Comparison of ENCODE assay signal across 22 cellular contexts in the genomic region with DNA sequence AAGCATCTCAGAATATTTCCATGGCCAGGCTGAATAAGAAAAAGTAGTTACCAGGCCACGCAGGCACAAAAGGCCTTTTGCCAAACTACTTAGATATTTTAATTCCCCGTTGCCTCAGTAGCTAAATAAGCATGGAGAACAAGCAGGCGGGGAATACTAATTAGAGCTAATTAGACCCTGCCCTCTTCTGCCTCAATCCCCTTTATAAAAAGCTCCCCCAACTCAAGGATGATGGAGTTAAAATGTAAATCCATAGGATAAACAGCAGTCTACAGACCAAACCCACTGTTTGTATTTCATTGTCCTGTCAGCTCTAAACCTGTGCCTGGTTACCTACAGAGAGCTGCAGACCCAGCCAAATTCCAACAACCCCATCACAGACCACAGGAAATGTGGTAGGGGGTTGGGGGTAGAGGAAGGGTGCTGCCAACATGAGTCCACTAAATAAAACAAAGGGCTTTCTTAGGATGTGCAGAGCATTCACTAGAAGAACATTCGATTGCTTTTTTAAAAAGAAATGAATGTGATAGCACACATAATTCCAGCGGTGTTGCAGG. TPM values are rescaled to one million over a fixed set of nuclear protein-coding genes. Genes with fewer than 3 reads are reported as not detected.
DNase-seq lines count a peak whose midpoint lies in the region; ATAC-seq and TF ChIP-seq lines count a peak whose summit lies in the region.
"Had no signal": no experiment of that assay in that cellular context is flagged by ENCODE, and none has a peak within 500 bp of the region (broad histone marks: within the 10 kb centered on the region; RNA-seq: fewer than 3 reads in every experiment).

No MANE protein-coding gene starts in this region.

- CTCF ChIA-PET in SK-N-SH (lab: Yijun Ruan, JAX): interaction anchor here (0.8 to 1.8 kb wide), 4 partner anchors 11 to 111 kb away, joined by 3 to 6 read pairs (median 4); no protein-coding TSS in a partner anchor
- CTCF ChIA-PET in mammary epithelial cell (lab: Charles Lee; ENCODE audit: low non-redundant PET): no interaction called here
- CTCF ChIA-PET in activated CD8-positive, alpha-beta T cell treated with anti-CD3 and anti-CD28 coated beads, Interleukin-2, amount 10 ng/mL, durations not matched to agents 7 days and 5 days (lab: Charles Lee): interaction anchor here (2.8 kb wide), 1 partner anchor 122 kb away, joined by 11 read pairs; no protein-coding TSS in a partner anchor

- H3K27ac Mint-ChIP-seq in activated CD8-positive, alpha-beta T cell treated with anti-CD3 and anti-CD28 coated beads, Interleukin-2, amount 10 ng/mL, durations not matched to agents 7 days and 5 days: no peak overlapping the region
- H3K27ac Mint-ChIP-seq: activated CD4-positive, alpha-beta memory T cell treated with anti-CD3 and anti-CD28 coated beads for 36 hours; activated naive CD8-positive, alpha-beta T cell treated with anti-CD3 and anti-CD28 coated beads, Interleukin-2, amount 10 ng/mL, durations not matched to agents 7 days and 5 days had no signal

- H4K20me1 ChIP-seq in SK-N-SH (ENCODE audit: insufficient read depth) (no peaks in the 10 kb centered on the region; the same call in 1 of the 2 replicates), mammary epithelial cell (ENCODE audit: insufficient read depth, low read length) (no peaks in the 10 kb centered on the region)

- no peak overlapping the region for H3K9ac ChIP-seq in SK-N-SH
- H3K9ac ChIP-seq in mammary epithelial cell (ENCODE audit: insufficient read depth, low read length): no peak overlapping the region

- intact Hi-C loops in mammary epithelial cell (cut with micrococcal nuclease) (no loop called here), transverse colon (cut with DNase I; ENCODE audit: low total_unique reads) (no loop called here)

- no peak for TF ChIP-seq RAD21 in SK-N-SH (IDR thresholded peaks at IDR 0.05; ENCODE audit: low read length)

- peaks cover 29% of the 10 kb centered on the region for H3F3A ChIP-seq in SK-N-SH (replicated peaks; ENCODE audit: insufficient read depth)

- TF ChIP-seq EP300 in SK-N-SH (IDR thresholded peaks at IDR 0.05; ENCODE audit: borderline replicate concordance in 1 of 2, low read depth in 1 of 2, low read length in 1 of 2) (no peak), transverse colon (IDR thresholded peaks at IDR 0.05; ENCODE audit: low read depth) (no peak)

- POLR2A ChIA-PET in SK-N-SH (lab: Yijun Ruan, JAX): interaction anchor here (0.5 to 1.0 kb wide), 2 partner anchors 21 to 97 kb away, joined by 3 read pairs; no protein-coding TSS in a partner anchor
- POLR2A ChIA-PET in activated CD8-positive, alpha-beta T cell treated with anti-CD3 and anti-CD28 coated beads, Interleukin-2, amount 10 ng/mL, durations not matched to agents 7 days and 5 days (lab: Charles Lee): no interaction called here

- H2AFZ ChIP-seq in SK-N-SH (ENCODE audit: low read depth) (no peak overlapping the region), mammary epithelial cell (ENCODE audit: low read depth, low read length) (no peak overlapping the region)

- no TSS peak for BruUV-seq in mammary epithelial cell (replicated peaks; lab: Mats Ljungman, UMichigan)

- H3K27me3 ChIP-seq in SK-N-SH (ENCODE audit: insufficient read depth) (no peaks in the 10 kb centered on the region), mammary epithelial cell (ENCODE audit: insufficient read depth, low read length) (no peaks in the 10 kb centered on the region), transverse colon (no peaks in the 10 kb centered on the region), SJCRH30 (no peaks in the 10 kb centered on the region)
- H3K27me3 ChIP-seq: ovary, Peyer's patch, tibial nerve had no signal

- H3K4me1 ChIP-seq in SK-N-SH (ENCODE audit: control insufficient read depth in 1 of 2, insufficient read depth in 2 of 2, low read depth in 1 of 2, low read length in 1 of 2): peaks cover 38 to 53% of the 10 kb centered on the region in 2 experiments
- peaks cover 69% of the 10 kb centered on the region for H3K4me1 ChIP-seq in mammary epithelial cell (ENCODE audit: insufficient read depth, low read length)
- H3K4me1 ChIP-seq in mesodermal cell (ENCODE audit: control insufficient read depth, insufficient read depth, low read length, poor library complexity, severe bottlenecking): peaks cover 37% of the 10 kb centered on the region
- peaks cover 17 to 41% (median 25%) of the 10 kb centered on the region in 4 donors for H3K4me1 ChIP-seq in transverse colon
- H3K4me1 ChIP-seq in SJCRH30: peaks cover 17% of the 10 kb centered on the region

- no peak for DNase-seq in SK-N-SH
- DNase-seq in mammary epithelial cell: no peak
- no peak for DNase-seq in transverse colon
- no peak for DNase-seq in SJCRH30
- no peak for DNase-seq in activated CD8-positive, alpha-beta T cell treated with anti-CD3 and anti-CD28 coated beads, Interleukin-2, amount 10 ng/mL, durations not matched to agents 7 days and 5 days
- no peak for DNase-seq in inferior parietal cortex (ENCODE audit: extremely low spot score)
- DNase-seq: 8988T; activated CD4-positive, alpha-beta memory T cell treated with anti-CD3 and anti-CD28 coated beads for 36 hours; activated naive CD8-positive, alpha-beta T cell treated with anti-CD3 and anti-CD28 coated beads, Interleukin-2, amount 10 ng/mL, durations not matched to agents 7 days and 5 days; KBM-7; kidney; NCI-H1092 treated with DMSO at 0.1 percent for 48 hours; NCI-H748 treated with DMSO at 0.1 percent for 48 hours; ovary; Peyer's patch; small intestine had no signal

- H3K36me3 ChIP-seq in SK-N-SH (replicated peaks in 1 of 2; ENCODE audit: control insufficient read depth in 1 of 2, insufficient read depth in 2 of 2, low read length in 1 of 2) (peaks cover 3 to 14% of the 10 kb centered on the region in 2 experiments), mammary epithelial cell (ENCODE audit: insufficient read depth, low read length) (no peaks in the 10 kb centered on the region), mesodermal cell (ENCODE audit: control insufficient read depth, insufficient read depth, low read length) (no peaks in the 10 kb centered on the region), transverse colon (no peaks in the 10 kb centered on the region), SJCRH30 (peaks cover 3% of the 10 kb centered on the region; the same call in 1 of the 2 replicates)
- H3K36me3 ChIP-seq: ovary, Peyer's patch, tibial nerve had no signal

- H3K27ac ChIP-seq in SK-N-SH (ENCODE audit: low read depth in 2 of 2, low read length in 1 of 2) (peak overlapping the region; percentile 59 to 67; a peak in 3 of 4 replicates), mammary epithelial cell (ENCODE audit: insufficient read depth, low read depth, low read length) (peak overlapping the region; percentile 54), mesodermal cell (ENCODE audit: low read depth, low read length, severe bottlenecking) (peak overlapping the region; percentile 4), transverse colon (peak overlapping the region in 3 of 4 donors; percentile 21 to 40 (median 37)), SJCRH30 (no peak overlapping the region)
- H3K27ac ChIP-seq: C4-2B, ovary, Peyer's patch had no signal

- dilution Hi-C loops in mammary epithelial cell (cut with HindIII; ENCODE audit: low sequenced_read_pairs): no loop called here

- ATAC-seq in SK-N-SH treated with all-trans-retinoic acid at 6 μM for 48 hours: no peak
- no peak for ATAC-seq in activated CD8-positive, alpha-beta T cell treated with anti-CD3 and anti-CD28 coated beads, Interleukin-2, amount 10 ng/mL, durations not matched to agents 7 days and 5 days

- no peak for TF ChIP-seq POLR2A in transverse colon (IDR thresholded peaks at IDR 0.05)

- no peak overlapping the region for H3K4me3 Mint-ChIP-seq in activated CD8-positive, alpha-beta T cell treated with anti-CD3 and anti-CD28 coated beads, Interleukin-2, amount 10 ng/mL, durations not matched to agents 7 days and 5 days
- H3K4me3 Mint-ChIP-seq: activated CD4-positive, alpha-beta memory T cell treated with anti-CD3 and anti-CD28 coated beads for 36 hours; activated naive CD8-positive, alpha-beta T cell treated with anti-CD3 and anti-CD28 coated beads, Interleukin-2, amount 10 ng/mL, durations not matched to agents 7 days and 5 days had no signal

- TF ChIP-seq CTCF in SK-N-SH (IDR thresholded peaks at IDR 0.05): no peak
- TF ChIP-seq CTCF in mammary epithelial cell (conservative IDR thresholded peaks at IDR 0.05 in 1 of 2, IDR thresholded peaks at IDR 0.05 in 1 of 2; ENCODE audit: extremely low read depth in 1 of 2, insufficient read depth in 1 of 2, low read depth in 1 of 2, low read length in 2 of 2): no peak
- no peak for TF ChIP-seq CTCF in transverse colon (IDR thresholded peaks at IDR 0.05)

- in situ Hi-C loops in mammary epithelial cell (cut with MboI; ENCODE audit: low sequenced_read_pairs in 2 of 2) (no loop called here), transverse colon (cut with MboI; ENCODE audit: low pct_ligation_motif_present in 1 of 4, low pct_unique_long_range_greater_than_20kb in 1 of 4, low sequenced_read_pairs in 3 of 4) (no loop called here)

- H3K27me3 Mint-ChIP-seq in activated CD8-positive, alpha-beta T cell treated with anti-CD3 and anti-CD28 coated beads, Interleukin-2, amount 10 ng/mL, durations not matched to agents 7 days and 5 days (ENCODE audit: low read depth): peaks cover 52% of the 10 kb centered on the region

- peaks cover 12% of the 10 kb centered on the region for H3K4me1 Mint-ChIP-seq in activated CD8-positive, alpha-beta T cell treated with anti-CD3 and anti-CD28 coated beads, Interleukin-2, amount 10 ng/mL, durations not matched to agents 7 days and 5 days (ENCODE audit: low read depth)

- no peaks in the 10 kb centered on the region for H3K9me3 ChIP-seq in SK-N-SH
- H3K9me3 ChIP-seq in mammary epithelial cell (replicated peaks; ENCODE audit: insufficient read depth, low read length): no peaks in the 10 kb centered on the region
- no peaks in the 10 kb centered on the region for H3K9me3 ChIP-seq in mesodermal cell (ENCODE audit: control insufficient read depth, low read length)
- H3K9me3 ChIP-seq in transverse colon: no peaks in the 10 kb centered on the region
- H3K9me3 ChIP-seq in SJCRH30 (replicated peaks): no peaks in the 10 kb centered on the region
- H3K9me3 ChIP-seq: ovary, Peyer's patch, tibial nerve had no signal

- peaks cover 68% of the 10 kb centered on the region for H3K79me2 ChIP-seq in SK-N-SH (ENCODE audit: insufficient read depth)
- peaks cover 70% of the 10 kb centered on the region for H3K79me2 ChIP-seq in mammary epithelial cell (ENCODE audit: insufficient read depth, low read length)

- no peaks in the 10 kb centered on the region for H3K36me3 Mint-ChIP-seq in activated CD8-positive, alpha-beta T cell treated with anti-CD3 and anti-CD28 coated beads, Interleukin-2, amount 10 ng/mL, durations not matched to agents 7 days and 5 days (ENCODE audit: low read depth)
- H3K36me3 Mint-ChIP-seq: activated CD4-positive, alpha-beta memory T cell treated with anti-CD3 and anti-CD28 coated beads for 36 hours; activated naive CD8-positive, alpha-beta T cell treated with anti-CD3 and anti-CD28 coated beads, Interleukin-2, amount 10 ng/mL, durations not matched to agents 7 days and 5 days had no signal

- WGBS in SK-N-SH (ENCODE audit: low lambda C conversion rate): 86% methylated on average over 5 of the region's 5 CpGs
- 100% methylated on average over 5 of the region's 5 CpGs for WGBS in mammary epithelial cell (ENCODE audit: low coverage, missing lambda C conversion rate)
- WGBS in mesodermal cell (ENCODE audit: insufficient coverage in 2 of 2), 2 experiments: 40 to 56% methylated on average over 2 to 5 of the region's 5 CpGs
- 80 to 87% methylated on average over 4 to 5 of the region's 5 CpGs for WGBS in transverse colon (ENCODE audit: low coverage in 1 of 2), 2 donors

- H3K9me2 ChIP-seq in SK-N-SH: no peaks in the 10 kb centered on the region

- H3K4me3 ChIP-seq in SK-N-SH (ENCODE audit: low read depth in 2 of 2, low read length in 1 of 2) (no peak overlapping the region), mammary epithelial cell (replicated peaks in 1 of 3; ENCODE audit: insufficient read depth in 1 of 3, low read depth in 2 of 3, low read length in 3 of 3) (no peak overlapping the region), mesodermal cell (ENCODE audit: extremely low read depth, insufficient read depth, low read length, poor library complexity, severe bottlenecking) (no peak overlapping the region), transverse colon (no peak overlapping the region), SJCRH30 (no peak overlapping the region)
- H3K4me3 ChIP-seq: ovary, Peyer's patch, tibial nerve had no signal

- H3K9me3 Mint-ChIP-seq in activated CD8-positive, alpha-beta T cell treated with anti-CD3 and anti-CD28 coated beads, Interleukin-2, amount 10 ng/mL, durations not matched to agents 7 days and 5 days (ENCODE audit: insufficient read depth): no peaks in the 10 kb centered on the region
- H3K9me3 Mint-ChIP-seq: activated CD4-positive, alpha-beta memory T cell treated with anti-CD3 and anti-CD28 coated beads for 36 hours; activated naive CD8-positive, alpha-beta T cell treated with anti-CD3 and anti-CD28 coated beads, Interleukin-2, amount 10 ng/mL, durations not matched to agents 7 days and 5 days had no signal

- H3K4me2 ChIP-seq in SK-N-SH (peak overlapping the region; percentile 84), mammary epithelial cell (ENCODE audit: insufficient read depth, low read depth, low read length) (no peak overlapping the region)

RNA-seq across cellular contexts. Expression of a gene that starts 3.9 kb away (rescaled TPM):
- polyA plus RNA-seq in SK-N-SH (2012; rRNA removed) (328 and 481 TPM in 2 replicates), mammary epithelial cell (206 TPM)
- polyA plus RNA-seq in SK-N-SH (2012; cell fraction: cytosol; rRNA removed): 217 and 321 TPM in 2 replicates
- 338 and 344 TPM in 2 replicates for polyA plus RNA-seq in SK-N-SH (2012; cell fraction: nucleus; rRNA removed)
- total RNA-seq in mammary epithelial cell (100 to 1,000 TPM; 110 to 172 TPM), transverse colon (100 to 1,000 TPM in 2 of 4 donors, 10 to 100 TPM in 2; 62.8 to 572 (median 105) TPM)
- polyA minus RNA-seq in mammary epithelial cell: 641 TPM
- 90.1 TPM for polyA plus RNA-seq in mesodermal cell (2013, experiment 1 of 2)
- 80.3 TPM for polyA plus RNA-seq in mesodermal cell (2013, experiment 2 of 2)
- total RNA-seq in SJCRH30 (2014; rRNA removed; shearing (Covaris generic)): 85.3 and 105 TPM in 2 replicates
- not detected for total RNA-seq in activated CD8-positive, alpha-beta T cell treated with anti-CD3 and anti-CD28 coated beads, Interleukin-2, amount 10 ng/mL, durations not matched to agents 7 days and 5 days

RNA-seq across cellular contexts. Expression of a gene that starts 51.3 kb away (rescaled TPM):
- polyA plus RNA-seq in SK-N-SH (2012; rRNA removed) (not detected in 2 replicates), mammary epithelial cell (not detected)
- polyA plus RNA-seq in SK-N-SH (2012; cell fraction: cytosol; rRNA removed): not detected in 2 replicates
- 0.10 TPM in 1 of 2 replicates, not detected in the other for polyA plus RNA-seq in SK-N-SH (2012; cell fraction: nucleus; rRNA removed)
- total RNA-seq in mammary epithelial cell (not detected), transverse colon (100 to 1,000 TPM in 3 of 4 donors, 10 to 100 TPM in 1; 37.8 to 700 (median 401) TPM)
- not detected for polyA minus RNA-seq in mammary epithelial cell
- polyA plus RNA-seq in mesodermal cell (2013, experiment 1 of 2): not detected
- not detected for polyA plus RNA-seq in mesodermal cell (2013, experiment 2 of 2)
- total RNA-seq in SJCRH30 (2014; rRNA removed; shearing (Covaris generic)): not detected in 2 replicates
- total RNA-seq in activated CD8-positive, alpha-beta T cell treated with anti-CD3 and anti-CD28 coated beads, Interleukin-2, amount 10 ng/mL, durations not matched to agents 7 days and 5 days: not detected
- total RNA-seq: activated CD4-positive, alpha-beta memory T cell treated with anti-CD3 and anti-CD28 coated beads for 36 hours; activated naive CD8-positive, alpha-beta T cell treated with anti-CD3 and anti-CD28 coated beads, Interleukin-2, amount 10 ng/mL, durations not matched to agents 7 days and 5 days; epithelial cell of proximal tubule; glomerular endothelial cell; tibial nerve had no signal

Comparison
In these comparisons a context has a peak if more than half of its experiments do, and no peak if none do; other contexts are left out.
1. RNA of a gene that starts 3.9 kb away (total RNA-seq): 110 to 172 TPM in mammary epithelial cell, 62.8 to 572 TPM in transverse colon and 85.3 to 105 TPM in SJCRH30; not detected in activated CD8-positive, alpha-beta T cell treated with anti-CD3 and anti-CD28 coated beads, Interleukin-2, amount 10 ng/mL, durations not matched to agents 7 days and 5 days; every median in the first group is over 10 times any median in the second.
2. RNA of a gene that starts 51.3 kb away (total RNA-seq): 37.8 to 700 TPM in transverse colon; not detected in mammary epithelial cell, not detected in SJCRH30 and not detected in activated CD8-positive, alpha-beta T cell treated with anti-CD3 and anti-CD28 coated beads, Interleukin-2, amount 10 ng/mL, durations not matched to agents 7 days and 5 days; every median in the first group is over 10 times any median in the second.